Comparison of ENCODE assay signal across 1 cellular context in the genomic region with DNA sequence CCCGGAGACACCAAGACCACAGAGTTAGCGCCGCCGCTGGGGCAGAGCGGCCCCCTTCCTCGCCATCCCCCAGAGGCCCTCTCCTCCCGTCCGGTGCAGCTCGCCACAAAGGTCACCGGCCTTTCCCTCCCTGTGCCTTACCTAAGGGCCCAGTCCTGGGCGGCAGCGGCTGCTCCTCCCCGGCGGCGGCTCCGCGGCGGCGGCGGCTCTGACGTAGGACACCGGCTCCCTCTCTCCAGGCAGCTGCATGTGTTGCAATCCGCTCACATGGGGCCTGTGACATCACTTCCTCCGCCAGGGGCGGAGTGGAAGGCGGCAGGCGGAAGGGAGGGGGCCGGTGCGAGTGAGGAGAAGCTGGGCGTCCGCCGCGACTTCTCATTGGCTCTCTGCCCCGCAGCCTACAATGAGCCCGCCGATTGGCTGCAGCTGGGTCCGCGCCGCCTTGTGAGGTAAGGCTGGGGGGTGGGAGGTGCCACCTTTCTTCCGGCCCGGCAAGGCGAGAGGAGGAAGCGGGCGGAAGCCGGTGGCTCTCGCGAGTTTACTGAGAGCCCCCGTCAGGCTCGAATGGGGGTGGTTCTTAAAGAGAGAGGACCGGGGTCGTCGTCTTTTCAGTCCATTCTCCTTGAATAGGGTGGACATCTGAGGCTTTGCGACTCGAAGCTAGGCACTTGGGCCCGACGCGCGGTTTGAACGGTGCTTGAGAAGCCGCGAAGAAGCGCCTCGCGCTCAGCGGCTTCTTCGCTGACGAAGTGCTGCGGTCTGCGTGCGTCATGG.
TF ChIP-seq lines count a peak whose summit lies in the region.

A gene (minus strand): TSS at position 281 of the 774 bp plus-strand sequence. CDS start 318 bp downstream, outside the sequence.

TF ChIP-seq in SK-N-SH, 30 proteins besides CTCF, POLR2A, EP300 and RAD21 (continued from another document):
- TF ChIP-seq, protein P1, sequence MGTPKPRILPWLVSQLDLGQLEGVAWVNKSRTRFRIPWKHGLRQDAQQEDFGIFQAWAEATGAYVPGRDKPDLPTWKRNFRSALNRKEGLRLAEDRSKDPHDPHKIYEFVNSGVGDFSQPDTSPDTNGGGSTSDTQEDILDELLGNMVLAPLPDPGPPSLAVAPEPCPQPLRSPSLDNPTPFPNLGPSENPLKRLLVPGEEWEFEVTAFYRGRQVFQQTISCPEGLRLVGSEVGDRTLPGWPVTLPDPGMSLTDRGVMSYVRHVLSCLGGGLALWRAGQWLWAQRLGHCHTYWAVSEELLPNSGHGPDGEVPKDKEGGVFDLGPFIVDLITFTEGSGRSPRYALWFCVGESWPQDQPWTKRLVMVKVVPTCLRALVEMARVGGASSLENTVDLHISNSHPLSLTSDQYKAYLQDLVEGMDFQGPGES (IDR thresholded peaks at IDR 0.05; ENCODE audit: low read depth, low read length), result peak; percentile 63
- TF ChIP-seq SIN3A (IDR thresholded peaks at IDR 0.05; ENCODE audit: borderline replicate concordance, low read depth, low read length), result peak; percentile 63; the same call in 1 of the 2 replicates
TF ChIP-seq in SK-N-SH: peak in this region for 15.
